Comparison of ENCODE assay signal across 16 cellular contexts in the genomic region with DNA sequence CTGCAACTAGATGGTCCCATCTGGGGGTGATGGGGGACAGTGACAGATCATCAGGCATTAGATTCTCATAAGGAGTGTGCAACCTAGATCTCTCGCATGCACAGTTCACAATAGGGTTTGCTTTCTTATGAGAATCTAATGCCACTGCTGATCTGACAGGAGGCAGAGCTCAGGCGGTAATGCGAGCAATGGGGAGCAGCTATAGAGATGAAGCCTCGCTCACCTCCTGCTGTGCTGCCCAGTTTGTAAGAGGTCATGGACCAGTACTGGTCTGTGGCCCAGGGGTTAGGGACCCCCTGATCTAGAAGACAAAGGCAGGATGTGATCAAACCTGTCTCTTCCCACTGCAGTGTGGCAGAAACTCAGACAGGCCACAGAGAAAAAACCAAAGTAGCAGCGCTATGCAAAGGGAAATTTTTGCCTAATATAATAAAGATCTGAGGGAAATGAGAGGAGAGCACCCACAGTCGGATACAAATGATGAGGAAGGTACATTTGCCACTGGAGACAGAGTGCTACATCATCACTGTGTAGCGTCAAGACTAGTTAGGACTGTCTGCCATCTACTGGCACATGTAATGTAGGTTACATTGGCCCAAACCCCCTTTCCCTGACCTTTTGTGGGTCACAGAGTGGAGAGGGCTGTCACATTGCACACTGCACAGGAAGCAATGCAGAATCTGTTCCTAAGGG. TPM values are rescaled to one million over a fixed set of nuclear protein-coding genes. Genes with fewer than 3 reads are reported as not detected.
A peak's percentile ranks its signal among the peaks of the same experiment; 100 is the strongest.
DNase-seq lines count a peak whose midpoint lies in the region; ATAC-seq and TF ChIP-seq lines count a peak whose summit lies in the region.
"Had no signal": no experiment of that assay in that cellular context is flagged by ENCODE, and none has a peak within 500 bp of the region (broad histone marks: within the 10 kb centered on the region; RNA-seq: fewer than 3 reads in every experiment).

No MANE protein-coding gene starts in this region.

- no peaks in the 10 kb centered on the region for H4K20me1 ChIP-seq in BLaER1 treated with 17β-estradiol and CSF1 and Interleukin-3, amounts not matched to agents 10 nM and 100 nM
- no peaks in the 10 kb centered on the region for H4K20me1 ChIP-seq in GM23248 (ENCODE audit: insufficient read depth)

- peak; percentile 51; the same call in 1 of the 2 replicates for TF ChIP-seq CTCF in GM12875 (IDR thresholded peaks at IDR 0.05; ENCODE audit: borderline replicate concordance, insufficient read depth, low read depth, low read length)
- peak; percentile 20; the same call in 1 of the 2 replicates for TF ChIP-seq CTCF in VCaP (conservative IDR thresholded peaks at IDR 0.05)

- peaks cover 0 to 22% (median 14%) of the 10 kb centered on the region in 11 experiments; a peak in 20 of 22 replicates for H3K9me3 ChIP-seq in BLaER1 treated with 17β-estradiol and CSF1 and Interleukin-3, amounts not matched to agents 10 nM and 100 nM (replicated peaks in 1 of 11)
- H3K9me3 ChIP-seq in GM23248 (ENCODE audit: low read depth), result no peaks in the 10 kb centered on the region

- WGBS in GM23248 (ENCODE audit: low coverage in 1 of 2, low lambda C conversion rate in 2 of 2, missing lambda C conversion rate in 2 of 2), 2 experiments, result 65 to 70% methylated on average over 7 of the region's 7 CpGs

- peak overlapping the region in 3 of 11 experiments; percentile 5 to 57 (median 22); a peak in 1 of 22 replicates for H3K9ac ChIP-seq in BLaER1 treated with 17β-estradiol and CSF1 and Interleukin-3, amounts not matched to agents 10 nM and 100 nM
- no peak overlapping the region for H3K9ac ChIP-seq in GM23248

- H3K79me2 ChIP-seq in GM23248 (ENCODE audit: insufficient read depth), result no peaks in the 10 kb centered on the region

- peak overlapping the region; percentile 27 to 70 (median 51) for H3K4me2 ChIP-seq in BLaER1 treated with 17β-estradiol and CSF1 and Interleukin-3, amounts not matched to agents 10 nM and 100 nM
- H3K4me2 ChIP-seq in GM23248 (ENCODE audit: unreplicated experiment), result no peak overlapping the region

- H3F3A ChIP-seq in GM23248 (ENCODE audit: insufficient read depth), result no peaks in the 10 kb centered on the region

- in situ Hi-C loops in GM23248 (cut with MboI), result no loop called here

- H2AFZ ChIP-seq in GM23248, result no peak overlapping the region

- H3K9me2 ChIP-seq in GM23248 (ENCODE audit: insufficient read depth), result no peaks in the 10 kb centered on the region

- H3K27me3 ChIP-seq in BLaER1 treated with 17β-estradiol and CSF1 and Interleukin-3, amounts not matched to agents 10 nM and 100 nM, result no peaks in the 10 kb centered on the region
- no peaks in the 10 kb centered on the region for H3K27me3 ChIP-seq in GM23248 (replicated peaks; ENCODE audit: insufficient read depth)

- DNase-seq in nucleus accumbens (lab: John Stamatoyannopoulos, UW) (no peak), GM23248 (no peak), NCI-H1105 treated with DMSO at 0.1 percent for 48 hours (lab: John Stamatoyannopoulos, UW) (no peak)
- DNase-seq in NK-92 treated with Interleukin-12 subunit alpha and Interleukin-12 subunit beta, amount 100 ng/mL, for 24 hours (lab: John Stamatoyannopoulos, UW), result no peak
- DNase-seq: activated CD4-positive, alpha-beta T cell treated with anti-CD3 and anti-CD28 coated beads for 4 hours; foreskin fibroblast; natural killer cell; NCI-H345; SHP77 treated with DMSO at 0.1 percent for 48 hours; small intestine had no signal

- ATAC-seq in HG03354 (IDR thresholded peaks at IDR 0.05; ENCODE audit: poor library complexity, severe bottlenecking, unreplicated experiment), result peak; percentile 19

- no peak overlapping the region for H3K4me3 ChIP-seq in BLaER1 treated with 17β-estradiol and CSF1 and Interleukin-3, amounts not matched to agents 10 nM and 100 nM
- H3K4me3 ChIP-seq in GM12875 (ENCODE audit: low read depth, low read length), result peak overlapping the region; percentile 15
- H3K4me3 ChIP-seq in GM23248, result no peak overlapping the region
- H3K4me3 ChIP-seq: coronary artery had no signal

- no peaks in the 10 kb centered on the region; a peak in 2 of 22 replicates for H3K36me3 ChIP-seq in BLaER1 treated with 17β-estradiol and CSF1 and Interleukin-3, amounts not matched to agents 10 nM and 100 nM
- H3K36me3 ChIP-seq in GM23248 (ENCODE audit: low read depth), result no peaks in the 10 kb centered on the region

- H3K4me1 ChIP-seq in BLaER1 treated with 17β-estradiol and CSF1 and Interleukin-3, amounts not matched to agents 10 nM and 100 nM, result peaks cover 51 to 60% (median 55%) of the 10 kb centered on the region in 10 experiments
- no peaks in the 10 kb centered on the region for H3K4me1 ChIP-seq in GM23248 (ENCODE audit: insufficient read depth)

- peak overlapping the region in 2 of 11 experiments; percentile 26 to 39; a peak in 3 of 22 replicates for H3K27ac ChIP-seq in BLaER1 treated with 17β-estradiol and CSF1 and Interleukin-3, amounts not matched to agents 10 nM and 100 nM
- H3K27ac ChIP-seq in VCaP, result no peak overlapping the region
- H3K27ac ChIP-seq in GM23248, result no peak overlapping the region
- H3K27ac ChIP-seq: C4-2B, coronary artery had no signal

RNA-seq across cellular contexts. Expression of gene LY86, which starts 4.1 kb away (rescaled TPM):
- not detected in 2 replicates for total RNA-seq in GM23248 (2014; rRNA removed; shearing (Covaris generic))
- 0.16 TPM in 1 of 2 replicates, not detected in the other for polyA plus RNA-seq in GM23248 (2016; fragmentation: Nextera tagmentation; extraction: Ambion mirVana)
